ENCODE assay signal across 8 cellular contexts in genomic region chr2:156340818-156341481, GRCh38. TPM values are rescaled to one million over a fixed set of nuclear protein-coding genes. Genes with fewer than 3 reads are reported as not detected.
DNase-seq lines count a peak whose midpoint lies in the region; ATAC-seq, FAIRE-seq and TF ChIP-seq lines count a peak whose summit lies in the region.

No MANE protein-coding gene starts in this region.

- no peaks in the 10 kb centered on the region for H3K9me3 ChIP-seq in left ventricle myocardium inferior (replicated peaks)
- no peaks in the 10 kb centered on the region for H3K9me3 ChIP-seq in effector memory CD4-positive, alpha-beta T cell (ENCODE audit: control insufficient read depth, low read length)

- H3K4me3 Mint-ChIP-seq in T-helper 1 cell treated with Interleukin-12 subunit alpha and Interleukin-12 subunit beta and Interleukin-4 antibody, amounts not matched to agents 30 μg/mL and 1 μg/mL, for 36 hours: peak overlapping the region; percentile 89
- H3K4me3 Mint-ChIP-seq in natural killer cell: peak overlapping the region; percentile 97

- H3K27ac Mint-ChIP-seq in T-helper 1 cell treated with Interleukin-12 subunit alpha and Interleukin-12 subunit beta and Interleukin-4 antibody, amounts not matched to agents 30 μg/mL and 1 μg/mL, for 36 hours: peak overlapping the region; percentile 98
- H3K27ac Mint-ChIP-seq in natural killer cell: peak overlapping the region; percentile 96 to 97

- TF ChIP-seq CTCF in left ventricle myocardium inferior (IDR thresholded peaks at IDR 0.05; ENCODE audit: borderline replicate concordance): no peak
- no peak for TF ChIP-seq CTCF in natural killer cell (IDR thresholded peaks at IDR 0.05)

- no peaks in the 10 kb centered on the region for H3K27me3 ChIP-seq in left ventricle myocardium inferior (ENCODE audit: low read depth)
- no peaks in the 10 kb centered on the region for H3K27me3 ChIP-seq in effector memory CD4-positive, alpha-beta T cell (replicated peaks; ENCODE audit: control insufficient read depth, insufficient read depth, low read length, poor library complexity, severe bottlenecking)

- FAIRE-seq in frontal cortex (lab: Jason Lieb, UNC): no peak

- no peaks in the 10 kb centered on the region for H3K27me3 Mint-ChIP-seq in T-helper 1 cell treated with Interleukin-12 subunit alpha and Interleukin-12 subunit beta and Interleukin-4 antibody, amounts not matched to agents 30 μg/mL and 1 μg/mL, for 36 hours (ENCODE audit: low read depth)
- no peaks in the 10 kb centered on the region for H3K27me3 Mint-ChIP-seq in natural killer cell (ENCODE audit: low read depth in 2 of 2)

- ATAC-seq in left cardiac atrium: no peak
- peak in 1 of 3 donors; percentile 2 for ATAC-seq in natural killer cell
- no peak for ATAC-seq in HG03025 (IDR thresholded peaks at IDR 0.05; ENCODE audit: low FRiP score, unreplicated experiment)

- peak overlapping the region; percentile 88 for H3K4me3 ChIP-seq in left ventricle myocardium inferior
- H3K4me3 ChIP-seq in effector memory CD4-positive, alpha-beta T cell (ENCODE audit: insufficient read depth, low read depth, low read length, poor library complexity, severe bottlenecking): peak overlapping the region; percentile 99

- H3K4me1 ChIP-seq in left ventricle myocardium inferior: peaks cover 38% of the 10 kb centered on the region
- peaks cover 10% of the 10 kb centered on the region for H3K4me1 ChIP-seq in effector memory CD4-positive, alpha-beta T cell (ENCODE audit: control insufficient read depth, insufficient read depth, low read length, poor library complexity, severe bottlenecking)

- peak overlapping the region; percentile 98 for H3K27ac ChIP-seq in left ventricle myocardium inferior (replicated peaks)
- H3K27ac ChIP-seq in effector memory CD4-positive, alpha-beta T cell (ENCODE audit: insufficient read depth, low read length, poor library complexity, severe bottlenecking): peak overlapping the region; percentile 100

- peaks cover 34% of the 10 kb centered on the region for H3K4me1 Mint-ChIP-seq in T-helper 1 cell treated with Interleukin-12 subunit alpha and Interleukin-12 subunit beta and Interleukin-4 antibody, amounts not matched to agents 30 μg/mL and 1 μg/mL, for 36 hours (ENCODE audit: low read depth)
- peaks cover 24 to 25% of the 10 kb centered on the region in 2 donors for H3K4me1 Mint-ChIP-seq in natural killer cell

- H3K9me3 Mint-ChIP-seq in T-helper 1 cell treated with Interleukin-12 subunit alpha and Interleukin-12 subunit beta and Interleukin-4 antibody, amounts not matched to agents 30 μg/mL and 1 μg/mL, for 36 hours: no peaks in the 10 kb centered on the region
- no peaks in the 10 kb centered on the region for H3K9me3 Mint-ChIP-seq in natural killer cell

- H3K36me3 Mint-ChIP-seq in T-helper 1 cell treated with Interleukin-12 subunit alpha and Interleukin-12 subunit beta and Interleukin-4 antibody, amounts not matched to agents 30 μg/mL and 1 μg/mL, for 36 hours (ENCODE audit: low read depth): no peaks in the 10 kb centered on the region
- no peaks in the 10 kb centered on the region for H3K36me3 Mint-ChIP-seq in natural killer cell

- intact Hi-C loops in left ventricle myocardium inferior (cut with micrococcal nuclease) (no loop called here), left cardiac atrium (cut with DNase I) (loop anchor here in 1 of 2 donors (5.0 kb wide), 1 partner anchor 61 kb away; no protein-coding TSS in a partner anchor), natural killer cell (cut with micrococcal nuclease) (loop anchor here (1.0 to 5.0 kb wide), 2 partner anchors 8 to 151 kb away; no protein-coding TSS in a partner anchor)

- H3K36me3 ChIP-seq in left ventricle myocardium inferior: no peaks in the 10 kb centered on the region
- no peaks in the 10 kb centered on the region for H3K36me3 ChIP-seq in effector memory CD4-positive, alpha-beta T cell (ENCODE audit: control insufficient read depth, insufficient read depth, low read length)

- DNase-seq in left ventricle myocardium inferior: no peak
- no peak for DNase-seq in left cardiac atrium
- DNase-seq in HT-29 (ENCODE audit: low spot score): peak; percentile 72
- peak in 1 of 3 donors; percentile 34 for DNase-seq in effector memory CD4-positive, alpha-beta T cell
- no peak for DNase-seq in natural killer cell
- DNase-seq in frontal cortex (ENCODE audit: low spot score in 2 of 2): no peak

RNA-seq across cellular contexts. Expression of gene NR4A2, which starts 8.4 kb away (rescaled TPM):
- total RNA-seq in left ventricle myocardium inferior (0.88 TPM), left cardiac atrium (1 to 10 TPM; 2.4 to 9.2 TPM), natural killer cell (100 to 1,000 TPM; 163 to 316 (median 266) TPM), frontal cortex (15.1 TPM)
- 4.1 and 5.2 TPM in 2 replicates for total RNA-seq in HT-29 (2014; rRNA removed; shearing (Covaris generic))

Comparison
In these comparisons a context has a peak if more than half of its experiments do, and no peak if none do; other contexts are left out.
1. RNA of gene NR4A2, which starts 8.4 kb away (total RNA-seq): 163 to 316 TPM in natural killer cell; 15.1 TPM in frontal cortex (single experiment), 2.4 to 9.2 TPM in left cardiac atrium, 4.1 to 5.2 TPM in HT-29 and 0.88 TPM in left ventricle myocardium inferior (single experiment); every median in the first group is over 10 times any median in the second.